Comparison of ENCODE assay signal across 10 cellular contexts in the genomic region with DNA sequence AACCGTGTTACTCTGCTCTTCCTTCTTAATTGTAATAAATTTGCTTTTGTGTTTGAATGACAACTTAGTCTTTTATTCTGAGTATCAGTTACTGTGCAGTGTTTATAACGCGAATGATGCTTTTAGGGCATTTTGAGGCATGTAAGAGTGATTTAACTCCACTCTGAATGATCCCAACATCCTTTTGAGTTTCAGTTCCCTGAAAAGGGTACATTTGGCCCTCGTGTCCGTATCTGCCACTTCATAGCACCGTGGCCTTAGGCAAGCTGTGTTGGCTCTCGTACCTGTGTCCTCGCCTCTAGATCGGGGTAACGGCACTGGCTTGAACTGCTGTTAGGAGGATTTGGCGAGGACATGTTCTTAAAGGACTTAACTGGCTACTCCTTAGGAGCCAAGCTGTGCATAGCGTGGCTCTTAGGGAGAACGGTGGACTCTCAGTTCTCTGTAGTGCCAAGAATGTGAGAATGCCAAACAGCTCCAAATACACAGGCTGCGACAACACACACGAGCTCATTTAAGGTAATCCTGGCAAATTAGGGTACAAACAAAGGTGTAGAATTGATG.
DNase-seq lines count a peak whose midpoint lies in the region; ATAC-seq and TF ChIP-seq lines count a peak whose summit lies in the region.
"Had no signal": no experiment of that assay in that cellular context is flagged by ENCODE, and none has a peak within 500 bp of the region (broad histone marks: within the 10 kb centered on the region; RNA-seq: fewer than 3 reads in every experiment).

No MANE protein-coding gene starts in this region.

- H3K27ac Mint-ChIP-seq in brain, result peak overlapping the region in 4 of 5 experiments; percentile 3 to 61 (median 26)

- H3K4me2 ChIP-seq in IMR-90 (ENCODE audit: low read depth, low read length), result no peak overlapping the region
- H3K4me2 ChIP-seq: PC-9 had no signal

- no peak overlapping the region for H2BK120ac ChIP-seq in IMR-90 (ENCODE audit: low read depth, low read length)

- no peak overlapping the region for H2BK20ac ChIP-seq in IMR-90 (ENCODE audit: low read depth, low read length)

- peaks cover 53% of the 10 kb centered on the region for H3K4me1 Mint-ChIP-seq in brain

- TF ChIP-seq CTCF in IMR-90 (conservative IDR thresholded peaks at IDR 0.05; ENCODE audit: low read depth, low read length), result no peak
- TF ChIP-seq CTCF in brain (conservative IDR thresholded peaks at IDR 0.05), result no peak
- no peak for TF ChIP-seq CTCF in neutrophil (IDR thresholded peaks at IDR 0.05)
- no peak for TF ChIP-seq CTCF in GM20000 (IDR thresholded peaks at IDR 0.05; ENCODE audit: extremely low read depth, missing control alignments)

- no peaks in the 10 kb centered on the region for H3K9me3 ChIP-seq in IMR-90 (ENCODE audit: control insufficient read depth, insufficient read depth, low read length)
- H3K9me3 ChIP-seq in neutrophil, result no peaks in the 10 kb centered on the region
- H3K9me3 ChIP-seq: sigmoid colon had no signal

- H4K8ac ChIP-seq in IMR-90 (ENCODE audit: low read depth in 2 of 2, low read length in 2 of 2), result no peak overlapping the region

- POLR2A ChIA-PET in IMR-90 (lab: Charles Lee; ENCODE audit: unreplicated experiment), result no interaction called here

- peak; percentile 11 for DNase-seq in NOMO-1 treated with DMSO at 0.1 percent for 48 hours (lab: John Stamatoyannopoulos, UW; ENCODE audit: unreplicated experiment)
- DNase-seq in NOMO-1 treated with dmso at 0.1 percent for 144 hours (lab: John Stamatoyannopoulos, UW; ENCODE audit: unreplicated experiment), result no peak
- DNase-seq in IMR-90, result no peak
- no peak for DNase-seq in GM20000 (ENCODE audit: low spot score)
- DNase-seq in cortex of kidney (lab: John Stamatoyannopoulos, UW), result no peak
- DNase-seq: PC-9, sigmoid colon had no signal

- H3K36me3 Mint-ChIP-seq in brain, result peaks cover 29% of the 10 kb centered on the region

- dilution Hi-C loops in IMR-90 (cut with HindIII; ENCODE audit: low sequenced_read_pairs, unreplicated experiment), result no loop called here

- no peak overlapping the region for H3K9ac ChIP-seq in IMR-90 (ENCODE audit: low read depth, low read length)

- peaks cover 29% of the 10 kb centered on the region for H3K9me1 ChIP-seq in IMR-90 (ENCODE audit: insufficient read depth, low read length)

- H3K4me1 ChIP-seq in IMR-90 (ENCODE audit: control insufficient read depth, insufficient read depth, low read length) (peaks cover 3% of the 10 kb centered on the region), neutrophil (ENCODE audit: control insufficient read depth in 1 of 2, insufficient read depth in 1 of 2, low read depth in 1 of 2, low read length in 1 of 2) (peaks cover 79 to 81% of the 10 kb centered on the region in 2 experiments)

- H3K4me3 ChIP-seq in IMR-90 (ENCODE audit: insufficient read depth, low read depth, low read length) (no peak overlapping the region), neutrophil (ENCODE audit: low read depth in 1 of 2, low read length in 1 of 2) (no peak overlapping the region)
- H3K4me3 ChIP-seq: PC-9, sigmoid colon had no signal

- H2AK9ac ChIP-seq in IMR-90 (replicated peaks; ENCODE audit: low read depth, low read length, poor library complexity), result no peak overlapping the region

- intact Hi-C loops in IMR-90 (cut with micrococcal nuclease), result no loop called here

- no peak overlapping the region for H4K91ac ChIP-seq in IMR-90 (ENCODE audit: insufficient read depth, low read depth, low read length)

- 0 out of 2 replicates have a peak overlapping the region, but pooled peaks have one; percentile 7 for H3K14ac ChIP-seq in IMR-90 (replicated peaks; ENCODE audit: low read depth, low read length)

- BruUV-seq in IMR-90 (replicated peaks; lab: Mats Ljungman, UMichigan), result no TSS peak

- H3K23ac ChIP-seq in IMR-90 (ENCODE audit: low read depth, low read length), result no peak overlapping the region; the same call in 1 of the 2 replicates

- H3K79me1 ChIP-seq in IMR-90 (ENCODE audit: low read depth in 1 of 2, low read length in 2 of 2), result peaks cover 52 to 78% of the 10 kb centered on the region in 2 experiments

- no peak overlapping the region for H2BK15ac ChIP-seq in IMR-90 (ENCODE audit: low read depth, low read length)

- no peak for ATAC-seq in IMR-90 (ENCODE audit: low read depth)
- no peak for ATAC-seq in HG03354 (IDR thresholded peaks at IDR 0.05; ENCODE audit: poor library complexity, severe bottlenecking, unreplicated experiment)

- no peak for TF ChIP-seq RAD21 in IMR-90 (IDR thresholded peaks at IDR 0.05; ENCODE audit: low read length)

- peak overlapping the region in 1 of 5 experiments; percentile 55 for H3K4me3 Mint-ChIP-seq in brain

- H2AFZ ChIP-seq in IMR-90 (replicated peaks; ENCODE audit: low read length, poor library complexity), result no peak overlapping the region
- H2AFZ ChIP-seq: PC-9 had no signal

- CTCF ChIA-PET in IMR-90 (lab: Yijun Ruan, JAX), result interaction anchor here (0.7 kb wide), 1 partner anchor 9 kb away, joined by 3 read pairs; no protein-coding TSS in a partner anchor

- H2BK5ac ChIP-seq in IMR-90 (ENCODE audit: low read depth, low read length, poor library complexity, severe bottlenecking), result no peak overlapping the region

- no peak overlapping the region for H3K4ac ChIP-seq in IMR-90 (ENCODE audit: low read depth, low read length)

- no peak overlapping the region for H3K27ac ChIP-seq in IMR-90 (ENCODE audit: insufficient read depth, low read length)
- peak overlapping the region; percentile 88 for H3K27ac ChIP-seq in neutrophil
- H3K27ac ChIP-seq: PC-9 had no signal

- peaks cover 3% of the 10 kb centered on the region for H3K36me3 ChIP-seq in IMR-90 (ENCODE audit: control insufficient read depth, insufficient read depth, low read length)
- peaks cover 15% of the 10 kb centered on the region for H3K36me3 ChIP-seq in neutrophil

- peaks cover 59% of the 10 kb centered on the region for H4K20me1 ChIP-seq in IMR-90 (ENCODE audit: insufficient read depth, low read length)

- H3K27me3 ChIP-seq in IMR-90 (ENCODE audit: control insufficient read depth, insufficient read depth, low read length) (no peaks in the 10 kb centered on the region), neutrophil (no peaks in the 10 kb centered on the region)
- H3K27me3 ChIP-seq: sigmoid colon had no signal

- H3K56ac ChIP-seq in IMR-90 (ENCODE audit: extremely low read depth, insufficient read depth, low read length), result no peak overlapping the region

- H4K5ac ChIP-seq in IMR-90 (ENCODE audit: low read depth, low read length), result no peak overlapping the region

- H3K27me3 Mint-ChIP-seq in brain, result no peaks in the 10 kb centered on the region

- 100% methylated on average over 5 of the region's 15 CpGs; no CpG with 5 or more reads in 1 of the 2 experiments for WGBS in IMR-90 (ENCODE audit: extremely low coverage in 2 of 2, insufficient read length in 1 of 2), 2 experiments

- H3K9me3 Mint-ChIP-seq in brain, result no peaks in the 10 kb centered on the region

- no peak for TF ChIP-seq POLR2A in IMR-90 (IDR thresholded peaks at IDR 0.05; ENCODE audit: low read depth, low read length)

- in situ Hi-C loops in IMR-90 (cut with MboI; ENCODE audit: low sequenced_read_pairs), result no loop called here

- H2AK5ac ChIP-seq in IMR-90 (ENCODE audit: low read depth, low read length), result no peak overlapping the region

- no peak overlapping the region for H3K18ac ChIP-seq in IMR-90 (ENCODE audit: low read depth, low read length)

TF ChIP-seq in IMR-90, 13 proteins besides CTCF, POLR2A, EP300 and RAD21:
- no peak for TF ChIP-seq SMC3 (IDR thresholded peaks at IDR 0.05; ENCODE audit: low read depth, low read length)
- no peak for TF ChIP-seq MAZ (IDR thresholded peaks at IDR 0.05; ENCODE audit: borderline replicate concordance, low read depth, low read length)
- no peak for TF ChIP-seq NFE2L2 (IDR thresholded peaks at IDR 0.05; ENCODE audit: low read depth, low read length)
- TF ChIP-seq, protein P1, sequence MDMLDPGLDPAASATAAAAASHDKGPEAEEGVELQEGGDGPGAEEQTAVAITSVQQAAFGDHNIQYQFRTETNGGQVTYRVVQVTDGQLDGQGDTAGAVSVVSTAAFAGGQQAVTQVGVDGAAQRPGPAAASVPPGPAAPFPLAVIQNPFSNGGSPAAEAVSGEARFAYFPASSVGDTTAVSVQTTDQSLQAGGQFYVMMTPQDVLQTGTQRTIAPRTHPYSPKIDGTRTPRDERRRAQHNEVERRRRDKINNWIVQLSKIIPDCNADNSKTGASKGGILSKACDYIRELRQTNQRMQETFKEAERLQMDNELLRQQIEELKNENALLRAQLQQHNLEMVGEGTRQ (IDR thresholded peaks at IDR 0.05; ENCODE audit: low read depth, low read length), result no peak
- no peak for TF ChIP-seq FOS (IDR thresholded peaks at IDR 0.05; ENCODE audit: low read depth, low read length)
